In genomic region chr18:70333757-70334156, GRCh38 we compare ENCODE assay signal across 11 cellular contexts. TPM values are rescaled to one million over a fixed set of nuclear protein-coding genes. Genes with fewer than 3 reads are reported as not detected.
A peak's percentile ranks its signal among the peaks of the same experiment; 100 is the strongest.
DNase-seq lines count a peak whose midpoint lies in the region; ATAC-seq and TF ChIP-seq lines count a peak whose summit lies in the region.
"Had no signal": no experiment of that assay in that cellular context is flagged by ENCODE, and none has a peak within 500 bp of the region (broad histone marks: within the 10 kb centered on the region; RNA-seq: fewer than 3 reads in every experiment).

No MANE protein-coding gene starts in this region.

- H3K14ac ChIP-seq in mesenchymal stem cell (ENCODE audit: low read length in 2 of 2) = no peak overlapping the region

- H4K91ac ChIP-seq in mesenchymal stem cell (ENCODE audit: low read length) = no peak overlapping the region

- H3K9ac ChIP-seq in mesenchymal stem cell (ENCODE audit: low read length) = peak overlapping the region; percentile 79

- H2AK5ac ChIP-seq in mesenchymal stem cell (ENCODE audit: low read length, severe bottlenecking) = peak overlapping the region; percentile 23

- no peak overlapping the region for H3K4me2 ChIP-seq in mesenchymal stem cell (ENCODE audit: low read length, poor library complexity, severe bottlenecking)

- no peak for TF ChIP-seq CTCF in AG09309 (IDR thresholded peaks at IDR 0.05; ENCODE audit: control insufficient read depth, insufficient read depth, low read depth, low read length, missing control alignments)
- no peak for TF ChIP-seq CTCF in lower leg skin (IDR thresholded peaks at IDR 0.05)
- no peak for TF ChIP-seq CTCF in Peyer's patch (IDR thresholded peaks at IDR 0.05)

- H3K36me3 Mint-ChIP-seq in T-helper 17 cell (ENCODE audit: low read depth) = peaks cover 2% of the 10 kb centered on the region

- H3K4me1 Mint-ChIP-seq in T-helper 17 cell = no peaks in the 10 kb centered on the region

- no peak overlapping the region for H2BK12ac ChIP-seq in mesenchymal stem cell (ENCODE audit: low read length in 2 of 2)

- no peak overlapping the region for H3K18ac ChIP-seq in mesenchymal stem cell (ENCODE audit: low read depth in 1 of 2, low read length in 2 of 2)

- H3K9me3 ChIP-seq in mesenchymal stem cell (ENCODE audit: control insufficient read depth, low read length) = peaks cover 11% of the 10 kb centered on the region
- H3K9me3 ChIP-seq in Peyer's patch = peaks cover 0 to 8% (median 0%) of the 10 kb centered on the region in 4 donors
- peaks cover 3% of the 10 kb centered on the region for H3K9me3 ChIP-seq in T-helper 17 cell (ENCODE audit: control insufficient read depth, low read length, poor library complexity, severe bottlenecking)

- intact Hi-C loops in lower leg skin (cut with DNase I; ENCODE audit: low total_unique reads) = no loop called here

- no peak overlapping the region for H2AFZ ChIP-seq in mesenchymal stem cell (ENCODE audit: low read depth, low read length)

- peak overlapping the region; percentile 100 for H3K27ac ChIP-seq in epithelial cell of prostate
- H3K27ac ChIP-seq in mesenchymal stem cell (ENCODE audit: low read length, poor library complexity, severe bottlenecking) = peak overlapping the region; percentile 52
- no peak overlapping the region for H3K27ac ChIP-seq in Peyer's patch

- peaks cover 0 to 48% of the 10 kb centered on the region in 2 experiments for H3K36me3 ChIP-seq in mesenchymal stem cell (ENCODE audit: control insufficient read depth in 1 of 2, insufficient read depth in 2 of 2, low read depth in 1 of 2, low read length in 2 of 2)
- H3K36me3 ChIP-seq in Peyer's patch = no peaks in the 10 kb centered on the region

- H3K27me3 ChIP-seq in mesenchymal stem cell (ENCODE audit: control insufficient read depth in 1 of 2, insufficient read depth in 1 of 2, low read length in 2 of 2) (no peaks in the 10 kb centered on the region), Peyer's patch (no peaks in the 10 kb centered on the region)

- no peak overlapping the region for H4K8ac ChIP-seq in mesenchymal stem cell (ENCODE audit: low read length)

- H2BK120ac ChIP-seq in mesenchymal stem cell (ENCODE audit: low read depth, low read length) = no peak overlapping the region

- no peak overlapping the region for H3K27ac Mint-ChIP-seq in T-helper 17 cell
- H3K27ac Mint-ChIP-seq: stimulated activated naive CD8-positive, alpha-beta T cell treated with anti-CD3 and anti-CD28 coated beads, Interleukin-15, Interleukin-2, amounts not matched to agents 100 ng/mL and 50 ng/mL, for 24 hours had no signal

- peak; percentile 97 for DNase-seq in AG09309 (ENCODE audit: low read depth)
- peak; percentile 88 for DNase-seq in M059J (ENCODE audit: low read depth)
- DNase-seq in epithelial cell of prostate (ENCODE audit: low read depth, low spot score) = peak; percentile 97
- peak; percentile 98 for DNase-seq in mesenchymal stem cell
- DNase-seq in dermis blood vessel endothelial cell = no peak
- no peak for DNase-seq in lower leg skin (ENCODE audit: low spot score in 2 of 2)
- no peak for DNase-seq in Peyer's patch
- DNase-seq in T-helper 17 cell = no peak
- DNase-seq: activated gamma-delta T cell, NCI-H1105 had no signal

- WGBS in mesenchymal stem cell = 42% methylated on average over 2 of the region's 2 CpGs
- WGBS in lower leg skin, 2 donors = 48 to 66% methylated on average over 2 of the region's 2 CpGs

- no peaks in the 10 kb centered on the region for H3K4me1 ChIP-seq in mesenchymal stem cell (ENCODE audit: control insufficient read depth, insufficient read depth, low read depth, low read length)
- no peaks in the 10 kb centered on the region for H3K4me1 ChIP-seq in Peyer's patch

- no peak overlapping the region for H3K4me3 ChIP-seq in AG09309 (ENCODE audit: control insufficient read depth, low read depth, low read length)
- no peak overlapping the region for H3K4me3 ChIP-seq in mesenchymal stem cell (ENCODE audit: insufficient read depth in 1 of 2, low read depth in 1 of 2, low read length in 2 of 2)
- H3K4me3 ChIP-seq in lower leg skin (ENCODE audit: low read depth, poor library complexity, severe bottlenecking) = no peak overlapping the region
- no peak overlapping the region for H3K4me3 ChIP-seq in Peyer's patch

- no peak overlapping the region for H2BK15ac ChIP-seq in mesenchymal stem cell (ENCODE audit: low read depth, poor library complexity, severe bottlenecking)

- H3K4ac ChIP-seq in mesenchymal stem cell (ENCODE audit: low read depth in 1 of 2, low read length in 2 of 2) = no peak overlapping the region

- no peak overlapping the region for H3K23ac ChIP-seq in mesenchymal stem cell (ENCODE audit: low read length in 2 of 2)

- H3K27me3 Mint-ChIP-seq in T-helper 17 cell = peaks cover 11% of the 10 kb centered on the region

- peaks cover 10% of the 10 kb centered on the region for H3K79me1 ChIP-seq in mesenchymal stem cell (replicated peaks; ENCODE audit: low read length, poor library complexity, severe bottlenecking)

- TF ChIP-seq POLR2A in lower leg skin (IDR thresholded peaks at IDR 0.05) = no peak
- no peak for TF ChIP-seq POLR2A in Peyer's patch (IDR thresholded peaks at IDR 0.05)

- H3K4me3 Mint-ChIP-seq in T-helper 17 cell = no peak overlapping the region
- H3K4me3 Mint-ChIP-seq: stimulated activated naive CD8-positive, alpha-beta T cell treated with anti-CD3 and anti-CD28 coated beads, Interleukin-15, Interleukin-2, amounts not matched to agents 100 ng/mL and 50 ng/mL, for 24 hours had no signal

- H2BK5ac ChIP-seq in mesenchymal stem cell (ENCODE audit: low read depth, low read length, poor library complexity, severe bottlenecking) = no peak overlapping the region

- ATAC-seq in T-helper 17 cell = no peak

RNA-seq across cellular contexts. Expression of gene SOCS6, which starts 44.9 kb away (rescaled TPM):
- total RNA-seq in M059J (2014; rRNA removed; shearing (Covaris generic)) = 20.4 and 28.8 TPM in 2 replicates
- polyA plus RNA-seq in mesenchymal stem cell (2013, experiment 1 of 2) = 14.7 TPM
- 13.9 TPM for polyA plus RNA-seq in mesenchymal stem cell (2013, experiment 2 of 2)
- total RNA-seq in dermis blood vessel endothelial cell (36.6 and 42.3 TPM in 2 replicates), lower leg skin (10 to 100 TPM; 13.3 to 19.7 (median 18.7) TPM), Peyer's patch (10 to 100 TPM; 38.8 to 60.1 (median 41.1) TPM), T-helper 17 cell (1 to 10 TPM in 1 of 2 donors, under 1 TPM in 1; 0.87 to 2.9 TPM)

Comparison
In these comparisons a context has a peak if more than half of its experiments do, and no peak if none do; other contexts are left out.
1. DNase-seq: peak in AG09309 (single experiment), M059J (single experiment), epithelial cell of prostate (single experiment) and mesenchymal stem cell (single experiment); none in dermis blood vessel endothelial cell (single experiment), lower leg skin (0 of 2), Peyer's patch (0 of 3) and T-helper 17 cell (0 of 3).
2. H3K27ac ChIP-seq: peak in epithelial cell of prostate (single experiment) and mesenchymal stem cell (single experiment); none in Peyer's patch (0 of 4).